ENCODE assay signal across 21 cellular contexts in genomic region chr6:54308240-54308639, GRCh38. TPM values are rescaled to one million over a fixed set of nuclear protein-coding genes. Genes with fewer than 3 reads are reported as not detected.
DNase-seq lines count a peak whose midpoint lies in the region; ATAC-seq lines count a peak whose summit lies in the region.
"Had no signal": no experiment of that assay in that cellular context is flagged by ENCODE, and none has a peak within 500 bp of the region (broad histone marks: within the 10 kb centered on the region; RNA-seq: fewer than 3 reads in every experiment).

A gene with protein sequence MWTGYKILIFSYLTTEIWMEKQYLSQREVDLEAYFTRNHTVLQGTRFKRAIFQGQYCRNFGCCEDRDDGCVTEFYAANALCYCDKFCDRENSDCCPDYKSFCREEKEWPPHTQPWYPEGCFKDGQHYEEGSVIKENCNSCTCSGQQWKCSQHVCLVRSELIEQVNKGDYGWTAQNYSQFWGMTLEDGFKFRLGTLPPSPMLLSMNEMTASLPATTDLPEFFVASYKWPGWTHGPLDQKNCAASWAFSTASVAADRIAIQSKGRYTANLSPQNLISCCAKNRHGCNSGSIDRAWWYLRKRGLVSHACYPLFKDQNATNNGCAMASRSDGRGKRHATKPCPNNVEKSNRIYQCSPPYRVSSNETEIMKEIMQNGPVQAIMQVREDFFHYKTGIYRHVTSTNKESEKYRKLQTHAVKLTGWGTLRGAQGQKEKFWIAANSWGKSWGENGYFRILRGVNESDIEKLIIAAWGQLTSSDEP (plus strand): TSS chr6:54308441. CDS start chr6:54308551, 110 bp downstream.

- no peaks in the 10 kb centered on the region for H3K36me3 Mint-ChIP-seq in activated T-cell treated with anti-CD3 and anti-CD28 coated beads, Interleukin-2, amount 50 U/mL, for 72 hours (ENCODE audit: insufficient read depth in 2 of 2)
- H3K36me3 Mint-ChIP-seq: activated naive CD4-positive, alpha-beta T cell treated with anti-CD3 and anti-CD28 coated beads, Interleukin-2, amount 50 U/mL, for 24 hours; memory B cell; T-cell had no signal

- H3K9me3 Mint-ChIP-seq in activated T-cell treated with anti-CD3 and anti-CD28 coated beads, Interleukin-2, amount 50 U/mL, for 72 hours = peaks cover 2 to 3% of the 10 kb centered on the region in 2 donors

- no peak within 1 kb of the TSS for H3K27ac Mint-ChIP-seq in activated T-cell treated with anti-CD3 and anti-CD28 coated beads, Interleukin-2, amount 50 U/mL, for 72 hours
- H3K27ac Mint-ChIP-seq: activated naive CD4-positive, alpha-beta T cell treated with anti-CD3 and anti-CD28 coated beads, Interleukin-2, amount 50 U/mL, for 24 hours; memory B cell; T-cell had no signal

- DNase-seq in kidney tubule cell (ENCODE audit: low spot score) = peak; percentile 30
- no peak for DNase-seq in activated T-cell treated with anti-CD3 and anti-CD28 coated beads, Interleukin-2, amount 50 U/mL, for 72 hours
- DNase-seq in H4 (ENCODE audit: low spot score) = no peak
- no peak for DNase-seq in activated T-cell treated with anti-CD3 and anti-CD28 coated beads, Interleukin-2, amount 50 U/mL, for 48 hours
- no peak for DNase-seq in NCI-H226
- DNase-seq: activated CD8-positive, alpha-beta memory T cell treated with anti-CD3 and anti-CD28 coated beads, Interleukin-2, amount 50 U/mL, for 4 hours; DND-41; effector memory CD4-positive, alpha-beta T cell; foreskin melanocyte; NCI-H1694; NCI-H524 treated with DMSO at 0.1 percent for 48 hours; stimulated activated CD4-positive, alpha-beta T cell treated with anti-CD3 and anti-CD28 coated beads, Interleukin-12 subunit alpha, Interleukin-12 subunit beta, amount 100 ng/mL, for 4 hours; T-cell had no signal

- H3K27me3 Mint-ChIP-seq in activated T-cell treated with anti-CD3 and anti-CD28 coated beads, Interleukin-2, amount 50 U/mL, for 72 hours (ENCODE audit: low read depth) = no peaks in the 10 kb centered on the region
- H3K27me3 Mint-ChIP-seq: activated naive CD4-positive, alpha-beta T cell treated with anti-CD3 and anti-CD28 coated beads, Interleukin-2, amount 50 U/mL, for 24 hours; memory B cell; T-cell had no signal

- no peaks in the 10 kb centered on the region for H3K4me1 Mint-ChIP-seq in activated T-cell treated with anti-CD3 and anti-CD28 coated beads, Interleukin-2, amount 50 U/mL, for 72 hours (ENCODE audit: low read depth)
- H3K4me1 Mint-ChIP-seq: activated naive CD4-positive, alpha-beta T cell treated with anti-CD3 and anti-CD28 coated beads, Interleukin-2, amount 50 U/mL, for 24 hours; memory B cell; T-cell had no signal

- H3K4me3 Mint-ChIP-seq in activated T-cell treated with anti-CD3 and anti-CD28 coated beads, Interleukin-2, amount 50 U/mL, for 72 hours = no peak within 1 kb of the TSS
- H3K4me3 Mint-ChIP-seq: activated naive CD4-positive, alpha-beta T cell treated with anti-CD3 and anti-CD28 coated beads, Interleukin-2, amount 50 U/mL, for 24 hours; memory B cell; T-cell had no signal

- ATAC-seq in GM18508 (IDR thresholded peaks at IDR 0.05; ENCODE audit: insufficient read depth, unreplicated experiment) (peak; percentile 34), GM21528 (IDR thresholded peaks at IDR 0.05; ENCODE audit: low FRiP score, unreplicated experiment) (peak; percentile 54), HG03354 (IDR thresholded peaks at IDR 0.05; ENCODE audit: poor library complexity, severe bottlenecking, unreplicated experiment) (peak; percentile 54)
- ATAC-seq in activated T-cell treated with anti-CD3 and anti-CD28 coated beads, Interleukin-2, amount 50 U/mL, for 72 hours (replicated peaks in 1 of 2) = no peak
- ATAC-seq: T-cell had no signal

RNA-seq across cellular contexts. Expression of the gene that starts here (rescaled TPM):
- not detected for total RNA-seq in activated T-cell treated with anti-CD3 and anti-CD28 coated beads, Interleukin-2, amount 50 U/mL, for 72 hours
- not detected in 2 replicates for total RNA-seq in H4 (2014; rRNA removed; shearing (Covaris generic))
- total RNA-seq: omental fat pad, RPMI7951, T-cell, thoracic aorta had no signal

Comparison
In these comparisons a context has a peak if more than half of its experiments do, and no peak if none do; other contexts are left out.
1. ATAC-seq: peak in GM18508 (single experiment), GM21528 (single experiment) and HG03354 (single experiment); none in activated T-cell treated with anti-CD3 and anti-CD28 coated beads, Interleukin-2, amount 50 U/mL, for 72 hours (0 of 2).